Comparison of ENCODE assay signal across 8 cellular contexts in genomic region chrX:133533249-133533648, GRCh38.
"Had no signal": no experiment of that assay in that cellular context is flagged by ENCODE, and none has a peak within 500 bp of the region (broad histone marks: within the 10 kb centered on the region; RNA-seq: fewer than 3 reads in every experiment).

No MANE protein-coding gene starts in this region.

- ATAC-seq: K562 had no signal

- H3K4me3 ChIP-seq: K562 had no signal

- H3K9ac ChIP-seq: KMS-11 had no signal

- H3K4me2 ChIP-seq: KMS-11 had no signal

- H3K27ac ChIP-seq: HL-60, KMS-11 had no signal

- H3K4me3 Mint-ChIP-seq: IgD-negative memory B cell had no signal

- FAIRE-seq: HTR-8/SVneo, K562 had no signal

- H3K36me3 Mint-ChIP-seq: IgD-negative memory B cell had no signal

- DNase-seq: IMR-90, KBM-7, KG1 had no signal

- H3K4me1 Mint-ChIP-seq: IgD-negative memory B cell had no signal
